ENCODE assay signal across 8 cellular contexts in the genomic region with DNA sequence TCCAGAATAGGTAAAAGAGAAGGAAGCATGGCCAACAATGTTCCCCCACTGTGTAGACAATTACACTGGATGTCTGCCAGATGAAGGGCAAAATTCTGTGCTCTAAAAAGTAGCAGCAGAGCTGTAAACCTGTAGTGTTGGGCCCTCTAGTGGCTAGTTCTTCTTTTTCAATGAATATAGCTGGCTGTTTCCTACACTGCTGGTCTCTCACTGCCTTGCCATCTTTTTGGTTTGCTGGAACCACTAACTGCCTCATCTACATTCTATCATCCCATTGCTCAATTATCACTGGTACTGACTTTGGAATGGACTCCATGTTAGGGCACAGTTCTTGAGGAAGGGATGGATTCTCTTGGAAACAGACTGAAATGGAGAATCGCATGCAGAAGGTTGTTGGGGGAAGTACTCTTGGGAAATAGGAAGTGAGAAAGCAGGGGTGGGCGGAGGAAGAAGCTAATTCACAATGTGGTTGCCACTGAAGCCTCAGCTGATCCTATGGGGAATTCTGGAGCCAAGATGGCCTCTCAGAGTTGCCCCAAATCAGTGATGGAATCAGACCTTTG. TPM values are rescaled to one million over a fixed set of nuclear protein-coding genes. Genes with fewer than 3 reads are reported as not detected.
DNase-seq lines count a peak whose midpoint lies in the region; ATAC-seq and FAIRE-seq lines count a peak whose summit lies in the region.

No MANE protein-coding gene starts in this region.

- H3K4me1 Mint-ChIP-seq in activated CD4-positive, alpha-beta T cell treated with anti-CD3 and anti-CD28 coated beads, Interleukin-2, amount 10 ng/mL, durations not matched to agents 7 days and 5 days, result peaks cover 2% of the 10 kb centered on the region
- H3K4me1 Mint-ChIP-seq in naive B cell, result peaks cover 4 to 13% (median 9%) of the 10 kb centered on the region in 3 donors

- POLR2A ChIA-PET in activated CD4-positive, alpha-beta T cell treated with anti-CD3 and anti-CD28 coated beads, Interleukin-2, amount 10 ng/mL, durations not matched to agents 7 days and 5 days (lab: Charles Lee), result no interaction called here

- CTCF ChIA-PET in activated CD4-positive, alpha-beta T cell treated with anti-CD3 and anti-CD28 coated beads, Interleukin-2, amount 10 ng/mL, durations not matched to agents 7 days and 5 days (lab: Charles Lee), result interaction anchor here (0.6 to 3.0 kb wide), 20 partner anchors 9 to 1890 kb away, joined by 3 to 18 read pairs (median 3); partner anchors contain the start of gene PGM2L1

- no peaks in the 10 kb centered on the region for H3K36me3 Mint-ChIP-seq in activated CD4-positive, alpha-beta T cell treated with anti-CD3 and anti-CD28 coated beads, Interleukin-2, amount 10 ng/mL, durations not matched to agents 7 days and 5 days (ENCODE audit: low read depth)
- H3K36me3 Mint-ChIP-seq in naive B cell, result no peaks in the 10 kb centered on the region

- peak; percentile 89 to 94 for ATAC-seq in naive B cell (ENCODE audit: low read depth in 2 of 2)

- DNase-seq in stimulated activated CD4-positive, alpha-beta T cell treated with anti-CD3 and anti-CD28 coated beads, Interleukin-12 subunit alpha, Interleukin-12 subunit beta, amount 100 ng/mL, for 48 hours (ENCODE audit: low read depth in 2 of 3, low spot score in 1 of 3), result peak in 2 of 3 donors; percentile 5 to 58
- no peak for DNase-seq in stimulated activated CD4-positive, alpha-beta T cell treated with anti-CD3 and anti-CD28 coated beads, Interleukin-4, amount 100 ng/mL, for 1 hour
- DNase-seq in HK-2 (ENCODE audit: unreplicated experiment), result peak; percentile 15
- peak; percentile 65 to 88 for DNase-seq in NCI-H526 (lab: John Stamatoyannopoulos, UW)
- peak; percentile 65 for DNase-seq in activated CD4-positive, alpha-beta T cell treated with anti-CD3 and anti-CD28 coated beads, Interleukin-2, amount 10 ng/mL, durations not matched to agents 7 days and 5 days
- DNase-seq in epidermal melanocyte (ENCODE audit: insufficient read length, low spot score), result peak; percentile 77
- peak; percentile 67 for DNase-seq in naive B cell
- DNase-seq in urothelium cell line (ENCODE audit: low spot score), result peak; percentile 76

- H3K9me3 Mint-ChIP-seq in activated CD4-positive, alpha-beta T cell treated with anti-CD3 and anti-CD28 coated beads, Interleukin-2, amount 10 ng/mL, durations not matched to agents 7 days and 5 days, result no peaks in the 10 kb centered on the region
- H3K9me3 Mint-ChIP-seq in naive B cell, result no peaks in the 10 kb centered on the region

- FAIRE-seq in urothelium cell line (lab: Jason Lieb, UNC), result no peak

- no peak overlapping the region for H3K4me3 Mint-ChIP-seq in activated CD4-positive, alpha-beta T cell treated with anti-CD3 and anti-CD28 coated beads, Interleukin-2, amount 10 ng/mL, durations not matched to agents 7 days and 5 days
- H3K4me3 Mint-ChIP-seq in naive B cell, result peak overlapping the region in 7 of 8 donors; percentile 24 to 72 (median 60)

- peaks cover 2% of the 10 kb centered on the region for H3K27me3 Mint-ChIP-seq in activated CD4-positive, alpha-beta T cell treated with anti-CD3 and anti-CD28 coated beads, Interleukin-2, amount 10 ng/mL, durations not matched to agents 7 days and 5 days
- H3K27me3 Mint-ChIP-seq in naive B cell, result peaks cover 6 to 18% (median 12%) of the 10 kb centered on the region in 3 donors

- no peak overlapping the region for H3K27ac Mint-ChIP-seq in activated CD4-positive, alpha-beta T cell treated with anti-CD3 and anti-CD28 coated beads, Interleukin-2, amount 10 ng/mL, durations not matched to agents 7 days and 5 days
- peak overlapping the region in 3 of 6 donors; percentile 11 to 86 (median 51) for H3K27ac Mint-ChIP-seq in naive B cell

RNA-seq across cellular contexts. Expression of gene KCNE3, which starts 17.9 kb away (rescaled TPM):
- total RNA-seq in activated CD4-positive, alpha-beta T cell treated with anti-CD3 and anti-CD28 coated beads, Interleukin-2, amount 10 ng/mL, durations not matched to agents 7 days and 5 days, result not detected
- polyA plus RNA-seq in naive B cell (ENCODE audit: low read depth in 6 of 6), result not detected

RNA-seq across cellular contexts. Expression of gene LIPT2, which starts 44.1 kb away (rescaled TPM):
- 1 to 10 TPM; 3.0 to 3.1 TPM for total RNA-seq in activated CD4-positive, alpha-beta T cell treated with anti-CD3 and anti-CD28 coated beads, Interleukin-2, amount 10 ng/mL, durations not matched to agents 7 days and 5 days
- 10 to 100 TPM; 16.5 to 30.4 (median 19.3) TPM for polyA plus RNA-seq in naive B cell (ENCODE audit: low read depth in 6 of 6)

RNA-seq across cellular contexts. Expression of gene PGM2L1, which starts 51.2 kb away (rescaled TPM):
- 1 to 10 TPM; 8.4 to 9.9 TPM for total RNA-seq in activated CD4-positive, alpha-beta T cell treated with anti-CD3 and anti-CD28 coated beads, Interleukin-2, amount 10 ng/mL, durations not matched to agents 7 days and 5 days
- polyA plus RNA-seq in naive B cell (ENCODE audit: low read depth in 6 of 6), result 1 to 10 TPM; 3.6 to 6.4 (median 5.1) TPM
